In the genomic region with DNA sequence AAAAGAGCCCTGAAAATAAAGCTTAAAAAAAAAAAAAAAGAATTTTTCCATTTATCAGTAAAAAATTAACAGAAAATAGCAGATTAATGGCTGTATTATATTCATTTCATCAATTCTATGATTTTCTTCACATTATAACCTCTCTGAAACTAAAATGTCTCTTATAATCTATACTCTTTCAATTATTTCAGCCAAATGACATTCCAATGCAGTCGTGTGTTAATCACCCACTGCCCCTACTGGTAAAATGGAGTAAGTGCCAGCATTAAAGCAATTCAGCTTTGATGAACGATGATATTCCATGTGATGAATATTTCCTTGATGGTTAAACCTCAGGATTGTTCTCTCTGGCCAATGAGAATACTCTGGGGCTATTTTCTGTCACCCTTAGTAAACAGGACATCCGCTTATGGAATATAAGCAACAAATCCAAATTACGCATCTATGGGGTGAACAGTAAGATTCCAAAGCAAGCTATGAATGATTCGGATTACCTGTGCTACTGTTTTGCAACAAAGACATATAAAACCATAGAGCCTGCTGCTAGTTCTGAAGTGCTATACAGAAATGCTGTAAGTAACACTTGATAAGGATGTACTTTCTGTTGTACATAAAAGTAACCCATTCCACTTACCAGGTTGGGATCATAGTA, we compare ENCODE assay signal across 8 cellular contexts. TPM values are rescaled to one million over a fixed set of nuclear protein-coding genes. Genes with fewer than 3 reads are reported as not detected.
DNase-seq lines count a peak whose midpoint lies in the region; ATAC-seq, FAIRE-seq and TF ChIP-seq lines count a peak whose summit lies in the region.

No MANE protein-coding gene starts in this region.

- H3K4me3 ChIP-seq in cardiac muscle cell = no peak overlapping the region
- no peak overlapping the region for H3K4me3 ChIP-seq in Karpas-422 (ENCODE audit: low read length)
- no peak overlapping the region for H3K4me3 ChIP-seq in adipocyte (ENCODE audit: low read length)
- no peak overlapping the region for H3K4me3 ChIP-seq in vagina

- H3K9me3 ChIP-seq in cardiac muscle cell (ENCODE audit: low read depth) (no peaks in the 10 kb centered on the region), Karpas-422 (ENCODE audit: low read length) (no peaks in the 10 kb centered on the region), adipocyte (ENCODE audit: control insufficient read depth, low read length) (no peaks in the 10 kb centered on the region), vagina (no peaks in the 10 kb centered on the region)

- TF ChIP-seq CTCF in cardiac muscle cell (IDR thresholded peaks at IDR 0.05; ENCODE audit: low read depth, low read length) = peak; percentile 79
- TF ChIP-seq CTCF in vagina (IDR thresholded peaks at IDR 0.05) = peak; percentile 41 to 59 (median 47)

- no peaks in the 10 kb centered on the region for H4K20me1 ChIP-seq in Karpas-422 (ENCODE audit: insufficient read depth, low read depth, low read length)

- TF ChIP-seq POLR2A in vagina (IDR thresholded peaks at IDR 0.05) = no peak

- H3K4me1 ChIP-seq in cardiac muscle cell (ENCODE audit: low read depth) (no peaks in the 10 kb centered on the region), Karpas-422 (ENCODE audit: low read length) (no peaks in the 10 kb centered on the region), adipocyte (ENCODE audit: control insufficient read depth, insufficient read depth, low read length) (peaks cover 8% of the 10 kb centered on the region), vagina (peaks cover 7% of the 10 kb centered on the region)

- FAIRE-seq in islet of Langerhans (lab: Jason Lieb, UNC) = peak; percentile 36

- intact Hi-C loops in left ventricle myocardium superior (cut with micrococcal nuclease) (no loop called here), vagina (cut with DNase I) (loop anchor here (10.0 kb wide), 1 partner anchor 345 kb away; no protein-coding TSS in a partner anchor), posterior vena cava (cut with DNase I) (no loop called here)

- no peak overlapping the region for H3K27ac ChIP-seq in cardiac muscle cell
- no peak overlapping the region for H3K27ac ChIP-seq in Karpas-422 (ENCODE audit: low read length)
- no peak overlapping the region for H3K27ac ChIP-seq in vagina

- no peaks in the 10 kb centered on the region for H3K9me2 ChIP-seq in Karpas-422 (replicated peaks; ENCODE audit: insufficient read depth, low read length)

- H3K36me3 ChIP-seq in cardiac muscle cell (no peaks in the 10 kb centered on the region), Karpas-422 (ENCODE audit: insufficient read depth, low read length) (no peaks in the 10 kb centered on the region), adipocyte (ENCODE audit: control insufficient read depth, insufficient read depth, low read length, severe bottlenecking) (peaks cover 28% of the 10 kb centered on the region), vagina (peaks cover 0 to 20% of the 10 kb centered on the region in 2 donors)

- H3K9ac ChIP-seq in Karpas-422 (ENCODE audit: low read length) (no peak overlapping the region), adipocyte (ENCODE audit: low read length) (no peak overlapping the region)

- no peak for ATAC-seq in left ventricle myocardium superior
- no peak for ATAC-seq in HG02973 (IDR thresholded peaks at IDR 0.05; ENCODE audit: unreplicated experiment)

- H3K79me2 ChIP-seq in Karpas-422 (ENCODE audit: low read length) = no peaks in the 10 kb centered on the region

- H3K27me3 ChIP-seq in cardiac muscle cell (no peaks in the 10 kb centered on the region), Karpas-422 (ENCODE audit: low read length) (no peaks in the 10 kb centered on the region), adipocyte (replicated peaks; ENCODE audit: control insufficient read depth, insufficient read depth, low read length) (no peaks in the 10 kb centered on the region), vagina (no peaks in the 10 kb centered on the region)

- DNase-seq in cardiac muscle cell (ENCODE audit: low read depth in 1 of 2, low spot score in 1 of 2) (peak; percentile 44 to 50), left ventricle myocardium superior (no peak), Karpas-422 (peak; percentile 70), adipocyte (ENCODE audit: low read depth) (peak; percentile 68), vagina (ENCODE audit: extremely low spot score in 2 of 2) (no peak), posterior vena cava (ENCODE audit: low spot score) (no peak)

- no peak overlapping the region for H3K4me2 ChIP-seq in Karpas-422 (ENCODE audit: low read depth, low read length, poor library complexity, severe bottlenecking)

- no peak overlapping the region for H2AFZ ChIP-seq in Karpas-422 (ENCODE audit: low read length)

RNA-seq across cellular contexts. Expression of gene SYCP3, which starts 20.3 kb away (rescaled TPM):
- total RNA-seq in cardiac muscle cell (not detected in 2 replicates), left ventricle myocardium superior (not detected), vagina (not detected), posterior vena cava (under 1 TPM in 1 of 2 donors, not detected in 1; 0.24 TPM)
- polyA plus RNA-seq in cardiac muscle cell = 0.49 and 0.76 TPM in 2 replicates
- total RNA-seq in Karpas-422 (2014; rRNA removed; shearing (Covaris generic); ENCODE audit: low replicate concordance) = not detected in 2 replicates

Comparison
In these comparisons a context has a peak if more than half of its experiments do, and no peak if none do; other contexts are left out.
1. DNase-seq: peak in cardiac muscle cell (2 of 2), Karpas-422 (single experiment) and adipocyte (single experiment); none in left ventricle myocardium superior (single experiment), vagina (0 of 2) and posterior vena cava (single experiment).